In the genomic region with DNA sequence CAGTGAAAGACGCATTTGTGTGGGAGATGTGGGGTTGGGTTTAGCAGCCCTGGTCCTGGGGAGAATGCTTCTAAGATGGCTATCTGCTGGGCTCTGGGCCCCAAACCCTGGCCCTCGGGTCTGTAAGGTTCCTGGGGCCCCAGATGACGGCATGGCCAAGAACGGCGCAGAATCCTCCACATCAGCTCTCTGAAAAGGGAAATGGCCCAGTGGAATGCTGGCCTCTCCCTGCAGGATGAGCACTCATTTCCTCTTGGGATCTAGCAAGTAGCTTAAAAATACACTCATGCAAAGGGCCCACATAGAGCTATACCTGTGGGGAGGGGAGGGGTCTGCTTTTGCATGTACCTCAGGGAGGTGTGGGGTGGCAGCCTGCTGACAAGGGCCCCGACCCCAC, we compare ENCODE assay signal across 10 cellular contexts. TPM values are rescaled to one million over a fixed set of nuclear protein-coding genes. Genes with fewer than 3 reads are reported as not detected.
A peak's percentile ranks its signal among the peaks of the same experiment; 100 is the strongest.
DNase-seq lines count a peak whose midpoint lies in the region; ATAC-seq, FAIRE-seq and TF ChIP-seq lines count a peak whose summit lies in the region.
"Had no signal": no experiment of that assay in that cellular context is flagged by ENCODE, and none has a peak within 500 bp of the region (broad histone marks: within the 10 kb centered on the region; RNA-seq: fewer than 3 reads in every experiment).

No MANE protein-coding gene starts in this region.

- H3K36me3 ChIP-seq in bronchial epithelial cell (ENCODE audit: control insufficient read depth, insufficient read depth, low read length) (no peaks in the 10 kb centered on the region), upper lobe of left lung (no peaks in the 10 kb centered on the region)

- H3K36me3 Mint-ChIP-seq in activated T-cell treated with anti-CD3 and anti-CD28 coated beads, Interleukin-2, amount 50 U/mL, for 72 hours (ENCODE audit: insufficient read depth in 2 of 2), result no peaks in the 10 kb centered on the region
- H3K36me3 Mint-ChIP-seq in memory B cell, result no peaks in the 10 kb centered on the region

- peaks cover 22% of the 10 kb centered on the region for H3K4me1 Mint-ChIP-seq in activated T-cell treated with anti-CD3 and anti-CD28 coated beads, Interleukin-2, amount 50 U/mL, for 72 hours (ENCODE audit: low read depth)
- peaks cover 5% of the 10 kb centered on the region for H3K4me1 Mint-ChIP-seq in memory B cell

- peak overlapping the region; percentile 72 to 78 for H3K4me3 Mint-ChIP-seq in activated T-cell treated with anti-CD3 and anti-CD28 coated beads, Interleukin-2, amount 50 U/mL, for 72 hours
- H3K4me3 Mint-ChIP-seq in memory B cell, result peak overlapping the region; percentile 75

- TF ChIP-seq POLR2A in upper lobe of left lung (IDR thresholded peaks at IDR 0.05) (no peak), erythroblast (IDR thresholded peaks at IDR 0.05; ENCODE audit: low read length) (no peak)

- WGBS in upper lobe of left lung, 2 donors, result 28 to 33% methylated on average over 6 of the region's 6 CpGs

- H3K27me3 Mint-ChIP-seq in activated T-cell treated with anti-CD3 and anti-CD28 coated beads, Interleukin-2, amount 50 U/mL, for 72 hours (ENCODE audit: low read depth), result peaks cover 30% of the 10 kb centered on the region
- H3K27me3 Mint-ChIP-seq in memory B cell, result peaks cover 3% of the 10 kb centered on the region

- no peak for DNase-seq in activated T-cell treated with anti-CD3 and anti-CD28 coated beads, Interleukin-2, amount 50 U/mL, for 72 hours
- no peak for DNase-seq in activated T-cell treated with anti-CD3 and anti-CD28 coated beads, Interleukin-2, amount 50 U/mL, for 1 hour
- DNase-seq in bronchial epithelial cell (ENCODE audit: low read depth) (peak; percentile 41), memory B cell (ENCODE audit: low spot score in 2 of 2) (no peak), upper lobe of left lung (no peak), erythroblast (lab: John Stamatoyannopoulos, UW) (no peak), C1 segment of cervical spinal cord (lab: John Stamatoyannopoulos, UW) (no peak)
- no peak for DNase-seq in activated CD4-positive, alpha-beta T cell treated with anti-CD3 and anti-CD28 coated beads for 4 hours
- DNase-seq: DMS53 had no signal

- H3K9me3 ChIP-seq in upper lobe of left lung, result no peaks in the 10 kb centered on the region

- H3K27me3 ChIP-seq in bronchial epithelial cell (ENCODE audit: control insufficient read depth, insufficient read depth, low read length) (no peaks in the 10 kb centered on the region), upper lobe of left lung (no peaks in the 10 kb centered on the region)

- ATAC-seq in activated T-cell treated with anti-CD3 and anti-CD28 coated beads, Interleukin-2, amount 50 U/mL, for 72 hours (replicated peaks in 1 of 2), result no peak
- ATAC-seq in memory B cell (ENCODE audit: low read depth), result no peak
- ATAC-seq in upper lobe of left lung (ENCODE audit: low FRiP score in 2 of 2), result peak; percentile 3 to 15

- H3K4me3 ChIP-seq in bronchial epithelial cell (ENCODE audit: low read depth, low read length) (peak overlapping the region; percentile 27), upper lobe of left lung (peak overlapping the region in 3 of 4 donors; percentile 29 to 44 (median 41))

- peaks cover 48 to 55% (median 53%) of the 10 kb centered on the region in 4 donors for H3K4me1 ChIP-seq in upper lobe of left lung

- FAIRE-seq in bronchial epithelial cell (lab: Jason Lieb, UNC), result no peak

- no peak overlapping the region for H3K27ac Mint-ChIP-seq in activated T-cell treated with anti-CD3 and anti-CD28 coated beads, Interleukin-2, amount 50 U/mL, for 72 hours
- H3K27ac Mint-ChIP-seq in memory B cell, result no peak overlapping the region

- peak overlapping the region; percentile 79 to 85 (median 82) for H3K27ac ChIP-seq in upper lobe of left lung
- H3K27ac ChIP-seq: KMS-11 had no signal

- TF ChIP-seq CTCF in bronchial epithelial cell (IDR thresholded peaks at IDR 0.05; ENCODE audit: insufficient read depth, low read length, severe bottlenecking), result no peak
- no peak for TF ChIP-seq CTCF in upper lobe of left lung (IDR thresholded peaks at IDR 0.05)

- H3K9me3 Mint-ChIP-seq in activated T-cell treated with anti-CD3 and anti-CD28 coated beads, Interleukin-2, amount 50 U/mL, for 72 hours, result no peaks in the 10 kb centered on the region
- H3K9me3 Mint-ChIP-seq in memory B cell, result no peaks in the 10 kb centered on the region

- TF ChIP-seq EP300 in upper lobe of left lung (IDR thresholded peaks at IDR 0.05), result no peak

RNA-seq across cellular contexts. Expression of gene LINC01488, which starts 37.5 kb away (rescaled TPM):
- not detected for total RNA-seq in activated T-cell treated with anti-CD3 and anti-CD28 coated beads, Interleukin-2, amount 50 U/mL, for 72 hours
- total RNA-seq in bronchial epithelial cell, result not detected in 2 replicates
- not detected for total RNA-seq in upper lobe of left lung

Comparison
In these comparisons a context has a peak if more than half of its experiments do, and no peak if none do; other contexts are left out.
1. ATAC-seq: peak in upper lobe of left lung (2 of 2); none in activated T-cell treated with anti-CD3 and anti-CD28 coated beads, Interleukin-2, amount 50 U/mL, for 72 hours (0 of 2) and memory B cell (single experiment).